14 cellular contexts compared by ENCODE assay signal in the genomic region with DNA sequence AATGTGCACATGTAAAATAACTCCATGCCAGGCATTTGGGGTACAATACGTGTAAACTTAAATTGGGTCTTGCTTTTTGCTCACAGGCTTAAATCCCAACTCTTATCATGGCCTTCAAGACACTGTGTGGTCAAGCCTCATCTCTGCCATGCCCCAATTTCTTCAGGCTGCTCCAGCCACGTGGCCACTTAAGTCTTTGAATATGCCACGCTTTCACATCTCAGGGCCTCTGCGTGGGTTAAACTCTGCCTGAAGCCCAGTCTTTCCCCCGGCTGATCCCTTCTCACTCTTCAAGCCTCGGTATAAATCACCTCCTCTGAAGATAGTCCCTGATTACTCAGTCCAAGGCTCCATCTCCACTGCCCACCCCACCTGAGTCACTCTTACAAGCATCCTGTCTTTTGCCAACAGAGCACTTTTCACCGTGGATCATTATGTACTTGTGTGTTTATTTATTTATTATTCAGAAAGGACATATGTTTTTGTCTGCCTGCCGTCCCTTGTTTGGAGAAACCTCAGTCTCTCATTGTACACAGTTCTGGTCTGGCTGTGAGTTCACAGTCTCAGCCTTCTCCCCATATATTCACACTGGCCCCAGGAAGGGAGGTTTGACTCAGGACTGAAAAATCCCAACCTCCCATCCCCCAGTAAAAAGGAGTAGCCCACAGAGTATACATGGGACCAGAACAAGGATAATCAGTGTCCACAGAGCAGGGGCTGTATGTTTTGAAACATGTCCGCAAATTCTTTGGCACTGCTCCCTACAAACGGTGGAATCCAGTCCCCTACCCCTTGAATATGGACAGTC.
A peak's percentile ranks its signal among the peaks of the same experiment; 100 is the strongest.
DNase-seq lines count a peak whose midpoint lies in the region; ATAC-seq and TF ChIP-seq lines count a peak whose summit lies in the region.
"Had no signal": no experiment of that assay in that cellular context is flagged by ENCODE, and none has a peak within 500 bp of the region (broad histone marks: within the 10 kb centered on the region; RNA-seq: fewer than 3 reads in every experiment).

No MANE protein-coding gene starts in this region.

- no TSS peak for BruUV-seq in HCT116 (replicated peaks; lab: Mats Ljungman, UMichigan)

- peaks cover 36% of the 10 kb centered on the region for H3K27me3 ChIP-seq in HCT116 (ENCODE audit: insufficient read depth, low read length)

- H3K4me1 Mint-ChIP-seq in progenitor cell of endocrine pancreas (ENCODE audit: low read depth), result peaks cover 15% of the 10 kb centered on the region
- H3K4me1 Mint-ChIP-seq: activated naive CD8-positive, alpha-beta T cell treated with anti-CD3 and anti-CD28 coated beads, Interleukin-2, amount 10 ng/mL, durations not matched to agents 7 days and 5 days had no signal

- H3K27ac ChIP-seq in HCT116 (ENCODE audit: low read depth, low read length), result no peak overlapping the region
- H3K27ac ChIP-seq: KMS-11, prostate gland had no signal

- no peaks in the 10 kb centered on the region for H3K36me3 ChIP-seq in HCT116 (ENCODE audit: control insufficient read depth in 1 of 2, insufficient read depth in 2 of 2, low read length in 2 of 2)
- H3K36me3 ChIP-seq: prostate gland had no signal

- no peaks in the 10 kb centered on the region for H3K79me2 ChIP-seq in HCT116 (ENCODE audit: insufficient read depth, low read length)

- no peak for TF ChIP-seq POLR2A in HCT116 (IDR thresholded peaks at IDR 0.05; ENCODE audit: borderline replicate concordance, extremely low read depth, insufficient read depth, insufficient read length)

- H3K4me3 ChIP-seq in HCT116 (replicated peaks in 1 of 2; ENCODE audit: low read depth in 1 of 2, low read length in 2 of 2), result no peak overlapping the region
- no peak overlapping the region for H3K4me3 ChIP-seq in retinal pigment epithelial cell (ENCODE audit: low read length)
- H3K4me3 ChIP-seq: prostate gland had no signal

- DNase-seq in HCT116 (ENCODE audit: low read depth, low spot score) (no peak), T1000 (lab: John Stamatoyannopoulos, UW) (peak; percentile 54), fibroblast of the conjunctiva (ENCODE audit: low read depth) (peak; percentile 12), retinal pigment epithelial cell (ENCODE audit: low read depth) (peak; percentile 46), progenitor cell of endocrine pancreas (ENCODE audit: low spot score, unreplicated experiment) (no peak)
- DNase-seq in stimulated activated CD4-positive, alpha-beta T cell treated with anti-CD3 and anti-CD28 coated beads, Interleukin-2, amount 100 ng/mL, for 48 hours, result no peak
- DNase-seq: activated CD8-positive, alpha-beta memory T cell treated with anti-CD3 and anti-CD28 coated beads for 24 hours; activated naive CD8-positive, alpha-beta T cell treated with anti-CD3 and anti-CD28 coated beads, Interleukin-2, amount 10 ng/mL, durations not matched to agents 7 days and 5 days; NCI-H446 treated with DMSO at 0.1 percent for 48 hours had no signal

- H3K4me1 ChIP-seq in HCT116 (ENCODE audit: control insufficient read depth in 1 of 2, insufficient read depth in 2 of 2, low read length in 2 of 2), result peaks cover 0 to 25% of the 10 kb centered on the region in 2 experiments; a peak in 2 of 4 replicates
- H3K4me1 ChIP-seq: prostate gland had no signal

- TF ChIP-seq CTCF in HCT116 (IDR thresholded peaks at IDR 0.05 in 2 of 3, conservative IDR thresholded peaks at IDR 0.05 in 1 of 3; ENCODE audit: borderline replicate concordance in 1 of 3, insufficient read depth in 1 of 3, low read depth in 2 of 3, low read length in 2 of 3) (no peak), retinal pigment epithelial cell (conservative IDR thresholded peaks at IDR 0.05; ENCODE audit: low read depth, low read length) (no peak), progenitor cell of endocrine pancreas (IDR thresholded peaks at IDR 0.05; ENCODE audit: unreplicated experiment) (no peak)

- no peak overlapping the region for H3K4me3 Mint-ChIP-seq in progenitor cell of endocrine pancreas (ENCODE audit: low read depth)
- H3K4me3 Mint-ChIP-seq: activated naive CD8-positive, alpha-beta T cell treated with anti-CD3 and anti-CD28 coated beads, Interleukin-2, amount 10 ng/mL, durations not matched to agents 7 days and 5 days had no signal

- POLR2A ChIA-PET in HCT116 (lab: Charles Lee), result no interaction called here

- H3K36me3 Mint-ChIP-seq in progenitor cell of endocrine pancreas (ENCODE audit: insufficient read depth), result no peaks in the 10 kb centered on the region
- H3K36me3 Mint-ChIP-seq: activated naive CD8-positive, alpha-beta T cell treated with anti-CD3 and anti-CD28 coated beads, Interleukin-2, amount 10 ng/mL, durations not matched to agents 7 days and 5 days had no signal

- peak; percentile 22; the same call in 1 of the 2 replicates for ATAC-seq in HCT116
- ATAC-seq in HG02852 (IDR thresholded peaks at IDR 0.05; ENCODE audit: unreplicated experiment), result no peak
- no peak for ATAC-seq in GM18870 (IDR thresholded peaks at IDR 0.05; ENCODE audit: unreplicated experiment)
- ATAC-seq: left lobe of liver had no signal

- RAD21 ChIA-PET in HCT116 (lab: Charles Lee; ENCODE audit: low non-redundant PET in 1 of 2, low total read pairs in 2 of 2, uncharacterized antibody in 2 of 2, unreplicated experiment in 2 of 2), result no interaction called here

- no peak for TF ChIP-seq RAD21 in HCT116 (IDR thresholded peaks at IDR 0.05; ENCODE audit: low read depth)

- H3K9me3 ChIP-seq in HCT116 (ENCODE audit: control insufficient read depth in 1 of 2, insufficient read depth in 1 of 2, low read depth in 1 of 2, low read length in 2 of 2), result no peaks in the 10 kb centered on the region
- H3K9me3 ChIP-seq: prostate gland had no signal

- no peak overlapping the region for H2AFZ ChIP-seq in HCT116 (ENCODE audit: low read depth, low read length, poor library complexity, severe bottlenecking)

- H3K4me2 ChIP-seq in HCT116 (ENCODE audit: low read length), result peak overlapping the region; percentile 37
- H3K4me2 ChIP-seq: KMS-11 had no signal

- no peaks in the 10 kb centered on the region for H3K9me2 ChIP-seq in HCT116 (ENCODE audit: insufficient read depth)

- peaks cover 13% of the 10 kb centered on the region for H3K27me3 Mint-ChIP-seq in progenitor cell of endocrine pancreas
- H3K27me3 Mint-ChIP-seq: activated naive CD8-positive, alpha-beta T cell treated with anti-CD3 and anti-CD28 coated beads, Interleukin-2, amount 10 ng/mL, durations not matched to agents 7 days and 5 days had no signal

- H3K9me3 Mint-ChIP-seq in progenitor cell of endocrine pancreas (ENCODE audit: low read depth), result no peaks in the 10 kb centered on the region

- H3K9ac ChIP-seq in HCT116 (ENCODE audit: low read length), result no peak overlapping the region
- H3K9ac ChIP-seq: KMS-11 had no signal

- CTCF ChIA-PET in HCT116 (lab: Charles Lee), result no interaction called here

- no peak overlapping the region for H3K27ac Mint-ChIP-seq in progenitor cell of endocrine pancreas
- H3K27ac Mint-ChIP-seq: activated naive CD8-positive, alpha-beta T cell treated with anti-CD3 and anti-CD28 coated beads, Interleukin-2, amount 10 ng/mL, durations not matched to agents 7 days and 5 days had no signal

- no peaks in the 10 kb centered on the region for H4K20me1 ChIP-seq in HCT116 (ENCODE audit: insufficient read depth)

- intact Hi-C loops in HCT116 (cut with micrococcal nuclease), result no loop called here

TF ChIP-seq in HCT116, 20 proteins besides CTCF, POLR2A, EP300 and RAD21 (continues in another document):
- TF ChIP-seq TCF7L2 (IDR thresholded peaks at IDR 0.05; ENCODE audit: borderline replicate concordance, extremely low read depth, insufficient read depth, insufficient read length) (no peak), EZH2phosphoT487 (IDR thresholded peaks at IDR 0.05; ENCODE audit: borderline replicate concordance) (no peak), ELF1 (IDR thresholded peaks at IDR 0.05; ENCODE audit: borderline replicate concordance, low read depth) (no peak), JUND (IDR thresholded peaks at IDR 0.05) (no peak), YY1 (IDR thresholded peaks at IDR 0.05; ENCODE audit: extremely low read depth, insufficient replicate concordance, low read depth, low read length) (no peak), ZFX (IDR thresholded peaks at IDR 0.05) (no peak), POLR2AphosphoS5 (IDR thresholded peaks at IDR 0.05; ENCODE audit: low read depth, low read length) (no peak)
- TF ChIP-seq, protein P1, sequence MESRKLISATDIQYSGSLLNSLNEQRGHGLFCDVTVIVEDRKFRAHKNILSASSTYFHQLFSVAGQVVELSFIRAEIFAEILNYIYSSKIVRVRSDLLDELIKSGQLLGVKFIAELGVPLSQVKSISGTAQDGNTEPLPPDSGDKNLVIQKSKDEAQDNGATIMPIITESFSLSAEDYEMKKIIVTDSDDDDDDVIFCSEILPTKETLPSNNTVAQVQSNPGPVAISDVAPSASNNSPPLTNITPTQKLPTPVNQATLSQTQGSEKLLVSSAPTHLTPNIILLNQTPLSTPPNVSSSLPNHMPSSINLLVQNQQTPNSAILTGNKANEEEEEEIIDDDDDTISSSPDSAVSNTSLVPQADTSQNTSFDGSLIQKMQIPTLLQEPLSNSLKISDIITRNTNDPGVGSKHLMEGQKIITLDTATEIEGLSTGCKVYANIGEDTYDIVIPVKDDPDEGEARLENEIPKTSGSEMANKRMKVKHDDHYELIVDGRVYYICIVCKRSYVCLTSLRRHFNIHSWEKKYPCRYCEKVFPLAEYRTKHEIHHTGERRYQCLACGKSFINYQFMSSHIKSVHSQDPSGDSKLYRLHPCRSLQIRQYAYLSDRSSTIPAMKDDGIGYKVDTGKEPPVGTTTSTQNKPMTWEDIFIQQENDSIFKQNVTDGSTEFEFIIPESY (IDR thresholded peaks at IDR 0.05; ENCODE audit: extremely low read depth, insufficient replicate concordance, low read length), result no peak
- TF ChIP-seq, protein P2, sequence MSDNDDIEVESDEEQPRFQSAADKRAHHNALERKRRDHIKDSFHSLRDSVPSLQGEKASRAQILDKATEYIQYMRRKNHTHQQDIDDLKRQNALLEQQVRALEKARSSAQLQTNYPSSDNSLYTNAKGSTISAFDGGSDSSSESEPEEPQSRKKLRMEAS (IDR thresholded peaks at IDR 0.05), result no peak

Comparison
In these comparisons a context has a peak if more than half of its experiments do, and no peak if none do; other contexts are left out.
1. DNase-seq: peak in T1000 (single experiment), fibroblast of the conjunctiva (single experiment) and retinal pigment epithelial cell (single experiment); none in HCT116 (single experiment), progenitor cell of endocrine pancreas (single experiment) and stimulated activated CD4-positive, alpha-beta T cell treated with anti-CD3 and anti-CD28 coated beads, Interleukin-2, amount 100 ng/mL, for 48 hours (0 of 2).